In genomic region chr9:106892632-106893031, GRCh38 we compare ENCODE assay signal across 8 cellular contexts. TPM values are rescaled to one million over a fixed set of nuclear protein-coding genes. Genes with fewer than 3 reads are reported as not detected.
DNase-seq lines count a peak whose midpoint lies in the region; ATAC-seq and TF ChIP-seq lines count a peak whose summit lies in the region.

No MANE protein-coding gene starts in this region.

- no peak for TF ChIP-seq POLR2A in stomach (IDR thresholded peaks at IDR 0.05)

- H3K27me3 Mint-ChIP-seq in HFFc6 (ENCODE audit: insufficient read depth) (no peaks in the 10 kb centered on the region; the same call in 1 of the 2 replicates), brain (no peaks in the 10 kb centered on the region)

- H3F3A ChIP-seq in smooth muscle cell (ENCODE audit: low read depth): peaks cover 18% of the 10 kb centered on the region

- no peak for TF ChIP-seq EP300 in stomach (IDR thresholded peaks at IDR 0.05)

- H3K9ac ChIP-seq in iPS-20b (ENCODE audit: low read depth, low read length): peak overlapping the region; percentile 34; the same call in 1 of the 2 replicates
- H3K9ac ChIP-seq in smooth muscle cell (ENCODE audit: low read depth): peak overlapping the region; percentile 91

- H3K36me3 ChIP-seq in iPS-20b (ENCODE audit: insufficient read depth, low read depth, low read length) (0 out of 2 replicates have a peak, but pooled peaks cover 3% of the 10 kb centered on the region), smooth muscle cell (ENCODE audit: low read depth) (no peaks in the 10 kb centered on the region), stomach (no peaks in the 10 kb centered on the region)

- H3K4me1 Mint-ChIP-seq in HFFc6 (ENCODE audit: low read depth) (peaks cover 73% of the 10 kb centered on the region), brain (peaks cover 77% of the 10 kb centered on the region)

- no peak for ATAC-seq in GM18502 (IDR thresholded peaks at IDR 0.05; ENCODE audit: poor library complexity, unreplicated experiment)

- H3K36me3 Mint-ChIP-seq in HFFc6 (ENCODE audit: low read depth) (peaks cover under 1% of the 10 kb centered on the region; the same call in 1 of the 2 replicates), brain (peaks cover 93% of the 10 kb centered on the region)

- H3K9me3 ChIP-seq in iPS-20b (ENCODE audit: insufficient read depth, low read depth, low read length): no peaks in the 10 kb centered on the region
- no peaks in the 10 kb centered on the region for H3K9me3 ChIP-seq in smooth muscle cell (replicated peaks; ENCODE audit: low read depth)
- H3K9me3 ChIP-seq in stomach: no peaks in the 10 kb centered on the region

- H3K9me3 Mint-ChIP-seq in HFFc6: no peaks in the 10 kb centered on the region
- H3K9me3 Mint-ChIP-seq in brain: peaks cover under 1 to 62% (median 8%) of the 10 kb centered on the region in 5 experiments

- H2AFZ ChIP-seq in smooth muscle cell (ENCODE audit: low read depth): no peak overlapping the region

- peaks cover 89% of the 10 kb centered on the region for H3K79me2 ChIP-seq in smooth muscle cell (ENCODE audit: low read depth)

- TF ChIP-seq CTCF in HFFc6 (IDR thresholded peaks at IDR 0.05) (no peak), brain (conservative IDR thresholded peaks at IDR 0.05) (no peak), smooth muscle cell (IDR thresholded peaks at IDR 0.05; ENCODE audit: borderline replicate concordance, insufficient read depth, poor library complexity, severe bottlenecking) (no peak), stomach (IDR thresholded peaks at IDR 0.05) (no peak)

- peak overlapping the region; percentile 75 for H3K4me2 ChIP-seq in smooth muscle cell

- H3K4me3 ChIP-seq in iPS-20b (ENCODE audit: low read length): 0 out of 2 replicates have a peak overlapping the region, but pooled peaks have one; percentile 39
- H3K4me3 ChIP-seq in smooth muscle cell: no peak overlapping the region
- H3K4me3 ChIP-seq in stomach: no peak overlapping the region

- 22% methylated on average over 4 of the region's 4 CpGs for WGBS in smooth muscle cell (ENCODE audit: low lambda C conversion rate)
- WGBS in stomach, 5 donors: 70 to 90% (median 88%) methylated on average over 4 of the region's 4 CpGs

- peaks cover 41% of the 10 kb centered on the region for H4K20me1 ChIP-seq in smooth muscle cell (ENCODE audit: low read depth)

- H3K4me3 Mint-ChIP-seq in HFFc6: peak overlapping the region; percentile 74
- peak overlapping the region in 1 of 5 experiments; percentile 25 for H3K4me3 Mint-ChIP-seq in brain

- H3K27ac ChIP-seq in iPS-20b (ENCODE audit: low read length) (peak overlapping the region; percentile 12), smooth muscle cell (ENCODE audit: low read depth) (peak overlapping the region; percentile 99), stomach (peak overlapping the region in 2 of 5 donors; percentile 27 to 39)

- H3K27me3 ChIP-seq in iPS-20b (ENCODE audit: insufficient read depth, low read length): no peaks in the 10 kb centered on the region
- no peaks in the 10 kb centered on the region for H3K27me3 ChIP-seq in smooth muscle cell (ENCODE audit: low read depth)
- no peaks in the 10 kb centered on the region for H3K27me3 ChIP-seq in stomach

- intact Hi-C loops in stomach (cut with DNase I; ENCODE audit: low total_unique reads): no loop called here

- peak; percentile 98 for DNase-seq in HFFc6
- no peak for DNase-seq in smooth muscle cell (lab: John Stamatoyannopoulos, UW; ENCODE audit: unreplicated experiment)
- no peak for DNase-seq in stomach
- no peak for DNase-seq in stimulated activated CD4-positive, alpha-beta T cell treated with anti-CD3 and anti-CD28 coated beads, Interleukin-4, amount 100 ng/mL, for 24 hours
- no peak for DNase-seq in RPMI8226

- H3K4me1 ChIP-seq in iPS-20b (ENCODE audit: insufficient read depth, low read length): peaks cover 65% of the 10 kb centered on the region
- peaks cover 67% of the 10 kb centered on the region for H3K4me1 ChIP-seq in smooth muscle cell (ENCODE audit: low read depth)
- H3K4me1 ChIP-seq in stomach: peaks cover 0 to 42% (median 9%) of the 10 kb centered on the region in 4 donors

- peak overlapping the region; percentile 92 for H3K27ac Mint-ChIP-seq in HFFc6
- peak overlapping the region in 3 of 5 experiments; percentile 20 to 89 (median 85) for H3K27ac Mint-ChIP-seq in brain

RNA-seq across cellular contexts. Expression of gene ZNF462, which starts 29.7 kb away (rescaled TPM):
- 10 to 100 TPM; 10.1 to 18.9 (median 15.6) TPM for total RNA-seq in HFFc6 (2021; fragmentation: NEBNext Ultra II Directional; extraction: Animal tissue kit (Norgen Biotek cat#: 25700))
- polyA plus RNA-seq in brain (ENCODE audit: insufficient read depth, low read depth, low replicate concordance): 5.3 TPM
- total RNA-seq in smooth muscle cell: 29.9 and 32.2 TPM in 2 replicates
- polyA plus RNA-seq in smooth muscle cell: 9.1 and 9.3 TPM in 2 replicates
- total RNA-seq in stomach: 10 to 100 TPM in 4 of 5 donors, 1 to 10 TPM in 1; 4.9 to 60.1 (median 17.0) TPM
- 1 to 10 TPM in 2 of 3 donors, under 1 TPM in 1; 0.50 to 1.8 (median 1.5) TPM for polyA plus RNA-seq in stomach
